ENCODE assay signal across 9 cellular contexts in the genomic region with DNA sequence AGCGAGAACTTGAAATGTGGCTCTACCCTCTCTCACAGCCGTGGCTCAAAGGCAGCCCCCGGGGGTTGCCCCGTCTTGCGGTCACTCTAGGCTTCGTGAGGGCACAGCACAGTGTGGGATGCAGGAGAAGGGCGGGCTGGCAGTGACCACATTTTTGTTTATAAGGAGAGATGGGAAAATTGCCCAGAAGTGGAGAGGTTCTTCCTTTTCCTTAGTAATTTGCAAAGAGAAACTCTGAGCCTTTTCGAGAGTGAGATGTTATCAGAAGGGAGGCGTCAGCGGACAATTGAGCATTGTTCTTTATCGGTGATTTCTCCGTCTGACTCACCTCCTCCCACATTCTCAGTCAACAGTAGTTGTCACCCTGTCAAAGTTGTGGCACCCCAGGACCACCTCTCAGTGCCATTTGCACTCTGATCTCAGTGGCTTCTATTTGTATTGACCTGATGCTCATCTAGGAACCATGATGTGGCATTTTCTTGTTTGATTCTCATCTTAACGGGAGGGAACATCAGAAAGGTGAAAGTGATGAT.
DNase-seq lines count a peak whose midpoint lies in the region; ATAC-seq and TF ChIP-seq lines count a peak whose summit lies in the region.
"Had no signal": no experiment of that assay in that cellular context is flagged by ENCODE, and none has a peak within 500 bp of the region (broad histone marks: within the 10 kb centered on the region; RNA-seq: fewer than 3 reads in every experiment).

No MANE protein-coding gene starts in this region.

- ATAC-seq in HG03342 (IDR thresholded peaks at IDR 0.05; ENCODE audit: unreplicated experiment) (peak; percentile 80), GM18867 (IDR thresholded peaks at IDR 0.05; ENCODE audit: unreplicated experiment) (no peak)

- H3K4me3 ChIP-seq in astrocyte of the cerebellum (ENCODE audit: low read depth, low read length), result no peak overlapping the region

- H3K9me3 Mint-ChIP-seq in nephron progenitor cell (peaks cover 11% of the 10 kb centered on the region), osteocyte (ENCODE audit: unreplicated experiment) (no peaks in the 10 kb centered on the region)

- peak overlapping the region; percentile 14 for H3K27ac Mint-ChIP-seq in nephron progenitor cell
- no peak overlapping the region for H3K27ac Mint-ChIP-seq in osteocyte (ENCODE audit: unreplicated experiment)

- H3K4me1 Mint-ChIP-seq in nephron progenitor cell, result peaks cover 34% of the 10 kb centered on the region
- peaks cover 12% of the 10 kb centered on the region for H3K4me1 Mint-ChIP-seq in osteocyte (ENCODE audit: unreplicated experiment)

- H3K36me3 Mint-ChIP-seq in nephron progenitor cell (ENCODE audit: low read depth) (no peaks in the 10 kb centered on the region), osteocyte (ENCODE audit: unreplicated experiment) (no peaks in the 10 kb centered on the region)

- H3K27ac ChIP-seq in caudate nucleus (ENCODE audit: low read depth, low read length), result no peak overlapping the region
- H3K27ac ChIP-seq: VCaP had no signal

- TF ChIP-seq CTCF in GM13976 (IDR thresholded peaks at IDR 0.05; ENCODE audit: borderline replicate concordance, control extremely low read depth, extremely low read depth, insufficient read depth, missing control alignments) (no peak), astrocyte of the cerebellum (IDR thresholded peaks at IDR 0.05; ENCODE audit: low read depth, low read length, missing control alignments) (no peak), nephron progenitor cell (IDR thresholded peaks at IDR 0.05) (no peak), osteocyte (IDR thresholded peaks at IDR 0.05) (no peak)

- peak; percentile 54 for DNase-seq in GM13976 (ENCODE audit: low spot score)
- DNase-seq in astrocyte of the cerebellum (ENCODE audit: low read depth), result peak; percentile 33
- no peak for DNase-seq in nephron progenitor cell
- DNase-seq in caudate nucleus (lab: John Stamatoyannopoulos, UW), result no peak
- DNase-seq in osteocyte (ENCODE audit: extremely low spot score, unreplicated experiment), result no peak
- DNase-seq in cerebellar nuclear complex (lab: John Stamatoyannopoulos, UW), result no peak

- H3K4me3 Mint-ChIP-seq in nephron progenitor cell, result no peak overlapping the region
- no peak overlapping the region for H3K4me3 Mint-ChIP-seq in osteocyte (ENCODE audit: unreplicated experiment)

- H3K27me3 Mint-ChIP-seq in nephron progenitor cell (ENCODE audit: low read depth, poor library complexity), result no peaks in the 10 kb centered on the region
- no peaks in the 10 kb centered on the region for H3K27me3 Mint-ChIP-seq in osteocyte (ENCODE audit: unreplicated experiment)

- in situ Hi-C loops in GM13976 (cut with MboI; ENCODE audit: low sequenced_read_pairs, unreplicated experiment) (no loop called here), astrocyte of the cerebellum (cut with HindIII; ENCODE audit: low sequenced_read_pairs) (no loop called here)

Comparison
In these comparisons a context has a peak if more than half of its experiments do, and no peak if none do; other contexts are left out.
1. DNase-seq: peak in GM13976 (single experiment) and astrocyte of the cerebellum (single experiment); none in nephron progenitor cell (single experiment), caudate nucleus (0 of 61), osteocyte (single experiment) and cerebellar nuclear complex (0 of 2).